In the genomic region with DNA sequence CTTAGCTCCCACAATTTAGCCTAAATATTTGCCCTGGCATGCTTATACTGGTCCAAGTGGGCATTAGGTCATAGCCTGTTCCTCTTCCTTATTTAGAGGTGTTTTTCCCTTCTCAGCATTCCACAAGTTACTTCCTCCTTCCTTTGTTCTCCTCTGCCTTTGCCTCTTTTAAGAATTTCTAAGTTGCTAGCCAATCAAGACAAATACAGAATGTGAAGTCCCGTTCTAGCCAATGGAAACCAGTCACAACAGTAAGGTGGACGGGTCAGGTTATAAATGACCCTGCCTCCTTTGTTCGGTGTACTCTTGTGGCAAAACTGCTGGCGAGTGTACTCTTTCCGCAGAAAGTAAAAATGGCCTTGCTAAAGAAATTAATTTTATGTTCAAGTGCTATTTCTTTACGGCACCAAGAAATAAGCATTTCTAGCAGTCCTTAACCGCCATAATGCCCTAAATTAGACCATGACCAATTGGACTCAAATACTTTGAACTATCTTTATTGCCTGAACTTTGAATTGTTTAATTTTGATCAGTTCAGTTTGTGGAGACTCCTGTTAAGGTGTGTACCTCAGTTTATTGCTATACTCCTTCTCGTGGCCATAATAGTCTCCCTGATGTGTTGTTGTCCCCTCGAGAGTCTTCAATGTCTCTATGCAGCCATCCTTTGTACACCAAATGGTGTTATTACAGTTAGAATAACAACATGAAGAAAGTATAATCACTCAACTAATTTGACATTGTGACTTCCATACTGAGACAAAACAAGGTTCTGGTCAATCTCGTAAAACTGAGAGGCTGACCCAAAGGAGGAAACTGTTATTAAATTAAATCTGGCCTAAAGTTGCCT, we compare ENCODE assay signal across 10 cellular contexts. TPM values are rescaled to one million over a fixed set of nuclear protein-coding genes. Genes with fewer than 3 reads are reported as not detected.
DNase-seq lines count a peak whose midpoint lies in the region; ATAC-seq and TF ChIP-seq lines count a peak whose summit lies in the region.
"Had no signal": no experiment of that assay in that cellular context is flagged by ENCODE, and none has a peak within 500 bp of the region (broad histone marks: within the 10 kb centered on the region; RNA-seq: fewer than 3 reads in every experiment).

No MANE protein-coding gene starts in this region.

- DNase-seq in CD4-positive, alpha-beta memory T cell, result no peak
- DNase-seq in MM.1S, result no peak
- no peak for DNase-seq in endothelial cell (ENCODE audit: low spot score)
- no peak for DNase-seq in NCI-H748 treated with DMSO at 0.1 percent for 48 hours (lab: John Stamatoyannopoulos, UW)
- no peak for DNase-seq in SK-N-SH
- DNase-seq: DMS 273 treated with DMSO at 0.1 percent for 48 hours, spleen had no signal

- H3K4me2 ChIP-seq in MM.1S (ENCODE audit: low read depth, low read length), result peak overlapping the region; percentile 97; the same call in 1 of the 2 replicates
- H3K4me2 ChIP-seq in SK-N-SH, result no peak overlapping the region

- no peak overlapping the region for H2AFZ ChIP-seq in MM.1S (ENCODE audit: low read length)
- no peak overlapping the region for H2AFZ ChIP-seq in SK-N-SH (ENCODE audit: low read depth)

- H3K9ac ChIP-seq in MM.1S (ENCODE audit: low read length), result no peak overlapping the region
- H3K9ac ChIP-seq in rectal smooth muscle tissue (ENCODE audit: low read length), result no peak overlapping the region
- H3K9ac ChIP-seq in SK-N-SH, result no peak overlapping the region

- CTCF ChIA-PET in CD4-positive, alpha-beta memory T cell (lab: Charles Lee; ENCODE audit: partially characterized antibody), result no interaction called here
- CTCF ChIA-PET in SK-N-SH (lab: Yijun Ruan, JAX), result interaction anchor here (1.4 kb wide), 1 partner anchor 8 kb away, joined by 3 read pairs; no protein-coding TSS in a partner anchor

- ATAC-seq in GM19328 (IDR thresholded peaks at IDR 0.05; ENCODE audit: unreplicated experiment) (no peak), HG03571 (IDR thresholded peaks at IDR 0.05; ENCODE audit: unreplicated experiment) (no peak)

- H3K4me1 ChIP-seq in CD4-positive, alpha-beta memory T cell (ENCODE audit: insufficient read depth, low read length), result peaks cover 32% of the 10 kb centered on the region
- H3K4me1 ChIP-seq in MM.1S (ENCODE audit: low read length) (peaks cover 23% of the 10 kb centered on the region), rectal smooth muscle tissue (ENCODE audit: control insufficient read depth, insufficient read depth, low read length) (no peaks in the 10 kb centered on the region), SK-N-SH (ENCODE audit: control insufficient read depth in 1 of 2, insufficient read depth in 2 of 2, low read depth in 1 of 2, low read length in 1 of 2) (peaks cover 3 to 5% of the 10 kb centered on the region in 2 experiments; a peak in 3 of 4 replicates)

- POLR2A ChIA-PET in CD4-positive, alpha-beta memory T cell (lab: Charles Lee; ENCODE audit: partially characterized antibody), result interaction anchor here (0.8 to 2.2 kb wide), 3 partner anchors 268 to 662 kb away, joined by 3 to 12 read pairs (median 3); partner anchors contain the start of genes OSTC and PAPSS1
- POLR2A ChIA-PET in SK-N-SH (lab: Yijun Ruan, JAX), result no interaction called here

- no peaks in the 10 kb centered on the region for H3K9me3 Mint-ChIP-seq in CD4-positive, alpha-beta memory T cell
- H3K9me3 Mint-ChIP-seq in endothelial cell (ENCODE audit: unreplicated experiment), result no peaks in the 10 kb centered on the region

- peak overlapping the region; percentile 80 for H3K27ac ChIP-seq in CD4-positive, alpha-beta memory T cell (ENCODE audit: low read depth, low read length)
- no peak overlapping the region for H3K27ac ChIP-seq in MM.1S (ENCODE audit: low read length)
- H3K27ac ChIP-seq in rectal smooth muscle tissue (ENCODE audit: low read depth, low read length), result peak overlapping the region; percentile 22
- H3K27ac ChIP-seq in SK-N-SH (ENCODE audit: low read depth in 2 of 2, low read length in 1 of 2), result no peak overlapping the region

- H3K36me3 Mint-ChIP-seq in CD4-positive, alpha-beta memory T cell, result peaks cover 0 to 3% of the 10 kb centered on the region in 2 donors
- no peaks in the 10 kb centered on the region for H3K36me3 Mint-ChIP-seq in endothelial cell (ENCODE audit: low read depth, unreplicated experiment)

- no peaks in the 10 kb centered on the region for H3K27me3 ChIP-seq in CD4-positive, alpha-beta memory T cell (ENCODE audit: insufficient read depth, low read length)
- H3K27me3 ChIP-seq in MM.1S (replicated peaks; ENCODE audit: insufficient read depth, low read length) (no peaks in the 10 kb centered on the region), rectal smooth muscle tissue (ENCODE audit: control insufficient read depth, insufficient read depth, low read length) (no peaks in the 10 kb centered on the region), SK-N-SH (ENCODE audit: insufficient read depth) (no peaks in the 10 kb centered on the region)
- H3K27me3 ChIP-seq: spleen had no signal

- H3K27me3 Mint-ChIP-seq in CD4-positive, alpha-beta memory T cell, result no peaks in the 10 kb centered on the region
- no peaks in the 10 kb centered on the region for H3K27me3 Mint-ChIP-seq in endothelial cell (ENCODE audit: unreplicated experiment)

- H3F3A ChIP-seq in MM.1S (ENCODE audit: insufficient read depth, low read length) (no peaks in the 10 kb centered on the region), SK-N-SH (replicated peaks; ENCODE audit: insufficient read depth) (no peaks in the 10 kb centered on the region)

- WGBS in SK-N-SH (ENCODE audit: low lambda C conversion rate), result 72% methylated on average over 10 of the region's 10 CpGs

- H4K20me1 ChIP-seq in MM.1S (ENCODE audit: insufficient read depth, low read length), result no peaks in the 10 kb centered on the region
- H4K20me1 ChIP-seq in SK-N-SH (ENCODE audit: insufficient read depth), result no peaks in the 10 kb centered on the region

- TF ChIP-seq CTCF in MM.1S (IDR thresholded peaks at IDR 0.05; ENCODE audit: low read length) (no peak), endothelial cell (IDR thresholded peaks at IDR 0.05; ENCODE audit: unreplicated experiment) (no peak), SK-N-SH (IDR thresholded peaks at IDR 0.05) (no peak)

- TF ChIP-seq EP300 in SK-N-SH (IDR thresholded peaks at IDR 0.05; ENCODE audit: borderline replicate concordance in 1 of 2, low read depth in 1 of 2, low read length in 1 of 2), result no peak

- H3K9me2 ChIP-seq in MM.1S (replicated peaks; ENCODE audit: insufficient read depth, low read length), result no peaks in the 10 kb centered on the region
- no peaks in the 10 kb centered on the region for H3K9me2 ChIP-seq in SK-N-SH

- peak overlapping the region in 2 of 8 donors; percentile 4 to 27 for H3K4me3 Mint-ChIP-seq in CD4-positive, alpha-beta memory T cell
- H3K4me3 Mint-ChIP-seq in endothelial cell (ENCODE audit: unreplicated experiment), result no peak overlapping the region

- H3K36me3 ChIP-seq in CD4-positive, alpha-beta memory T cell (ENCODE audit: insufficient read depth, low read length), result no peaks in the 10 kb centered on the region
- H3K36me3 ChIP-seq in MM.1S (replicated peaks; ENCODE audit: insufficient read depth, low read length) (no peaks in the 10 kb centered on the region), rectal smooth muscle tissue (ENCODE audit: control insufficient read depth, insufficient read depth, low read length) (no peaks in the 10 kb centered on the region), SK-N-SH (replicated peaks in 1 of 2; ENCODE audit: control insufficient read depth in 1 of 2, insufficient read depth in 2 of 2, low read length in 1 of 2) (no peaks in the 10 kb centered on the region)
- H3K36me3 ChIP-seq: spleen had no signal

- H3K4me1 Mint-ChIP-seq in CD4-positive, alpha-beta memory T cell, result peaks cover 24 to 46% (median 33%) of the 10 kb centered on the region in 4 donors
- peaks cover 8% of the 10 kb centered on the region for H3K4me1 Mint-ChIP-seq in endothelial cell (ENCODE audit: unreplicated experiment)

- peak overlapping the region in 5 of 7 donors; percentile 10 to 58 (median 48) for H3K27ac Mint-ChIP-seq in CD4-positive, alpha-beta memory T cell
- peak overlapping the region; percentile 76 for H3K27ac Mint-ChIP-seq in endothelial cell (ENCODE audit: unreplicated experiment)

- no peak overlapping the region for H3K4me3 ChIP-seq in CD4-positive, alpha-beta memory T cell (ENCODE audit: low read length in 2 of 2)
- H3K4me3 ChIP-seq in MM.1S (ENCODE audit: low read length), result no peak overlapping the region
- peak overlapping the region; percentile 19 for H3K4me3 ChIP-seq in rectal smooth muscle tissue (ENCODE audit: low read length)
- no peak overlapping the region for H3K4me3 ChIP-seq in SK-N-SH (ENCODE audit: low read depth in 2 of 2, low read length in 1 of 2)

- no peak for TF ChIP-seq RAD21 in SK-N-SH (IDR thresholded peaks at IDR 0.05; ENCODE audit: low read length)

- H3K9me3 ChIP-seq in CD4-positive, alpha-beta memory T cell (ENCODE audit: control insufficient read depth in 1 of 2, low read length in 2 of 2), result no peaks in the 10 kb centered on the region
- H3K9me3 ChIP-seq in MM.1S (replicated peaks; ENCODE audit: insufficient read depth, low read length) (no peaks in the 10 kb centered on the region), SK-N-SH (no peaks in the 10 kb centered on the region)
- H3K9me3 ChIP-seq: spleen had no signal

- H3K79me2 ChIP-seq in MM.1S (ENCODE audit: low read length) (peaks cover 42% of the 10 kb centered on the region), SK-N-SH (ENCODE audit: insufficient read depth) (peaks cover 25% of the 10 kb centered on the region; the same call in 1 of the 2 replicates)

- intact Hi-C loops in CD4-positive, alpha-beta memory T cell (cut with micrococcal nuclease), result loop anchor here (10.0 kb wide), 1 partner anchor 1673 kb away; the partner anchor contains the start of genes AIMP1 and TBCK

TF ChIP-seq in SK-N-SH, 30 proteins besides CTCF, POLR2A, EP300 and RAD21 (continues in another document):
- no peak for TF ChIP-seq TCF12 (IDR thresholded peaks at IDR 0.05)
- no peak for TF ChIP-seq EZH2phosphoT487 (IDR thresholded peaks at IDR 0.05; ENCODE audit: borderline replicate concordance, low read depth)
- TF ChIP-seq YY1 (IDR thresholded peaks at IDR 0.05; ENCODE audit: low read depth), result no peak
- no peak for TF ChIP-seq NRF1 (IDR thresholded peaks at IDR 0.05; ENCODE audit: low read depth, low read length)
- TF ChIP-seq SIN3A (IDR thresholded peaks at IDR 0.05; ENCODE audit: borderline replicate concordance, low read depth, low read length), result no peak

RNA-seq across cellular contexts. Expression of gene HADH, which starts 1.6 kb away (rescaled TPM):
- total RNA-seq in CD4-positive, alpha-beta memory T cell, result 10 to 100 TPM; 20.0 to 23.0 TPM
- polyA plus RNA-seq in CD4-positive, alpha-beta memory T cell, result 10 to 100 TPM; 32.8 to 41.8 TPM
- total RNA-seq in endothelial cell (ENCODE audit: unreplicated experiment), result 26.6 TPM
- 19.4 and 20.3 TPM in 2 replicates for polyA plus RNA-seq in SK-N-SH (2012; rRNA removed)
- 17.9 and 22.0 TPM in 2 replicates for polyA plus RNA-seq in SK-N-SH (2012; cell fraction: cytosol; rRNA removed)
- polyA plus RNA-seq in SK-N-SH (2012; cell fraction: nucleus; rRNA removed), result 17.5 and 25.5 TPM in 2 replicates

RNA-seq across cellular contexts. Expression of gene CYP2U1, which starts 56.8 kb away (rescaled TPM):
- 1 to 10 TPM; 6.3 to 7.2 TPM for total RNA-seq in CD4-positive, alpha-beta memory T cell
- 1 to 10 TPM; 2.0 to 4.3 TPM for polyA plus RNA-seq in CD4-positive, alpha-beta memory T cell
- total RNA-seq in endothelial cell (ENCODE audit: unreplicated experiment), result 3.1 TPM
- polyA plus RNA-seq in SK-N-SH (2012; rRNA removed), result 2.0 and 2.8 TPM in 2 replicates
- polyA plus RNA-seq in SK-N-SH (2012; cell fraction: cytosol; rRNA removed), result 3.3 and 3.5 TPM in 2 replicates
- polyA plus RNA-seq in SK-N-SH (2012; cell fraction: nucleus; rRNA removed), result 1.3 and 2.5 TPM in 2 replicates

Comparison
In these comparisons a context has a peak if more than half of its experiments do, and no peak if none do; other contexts are left out.
1. H3K27ac ChIP-seq: peak in CD4-positive, alpha-beta memory T cell (single experiment) and rectal smooth muscle tissue (single experiment); none in MM.1S (single experiment) and SK-N-SH (0 of 2).